In the genomic region with DNA sequence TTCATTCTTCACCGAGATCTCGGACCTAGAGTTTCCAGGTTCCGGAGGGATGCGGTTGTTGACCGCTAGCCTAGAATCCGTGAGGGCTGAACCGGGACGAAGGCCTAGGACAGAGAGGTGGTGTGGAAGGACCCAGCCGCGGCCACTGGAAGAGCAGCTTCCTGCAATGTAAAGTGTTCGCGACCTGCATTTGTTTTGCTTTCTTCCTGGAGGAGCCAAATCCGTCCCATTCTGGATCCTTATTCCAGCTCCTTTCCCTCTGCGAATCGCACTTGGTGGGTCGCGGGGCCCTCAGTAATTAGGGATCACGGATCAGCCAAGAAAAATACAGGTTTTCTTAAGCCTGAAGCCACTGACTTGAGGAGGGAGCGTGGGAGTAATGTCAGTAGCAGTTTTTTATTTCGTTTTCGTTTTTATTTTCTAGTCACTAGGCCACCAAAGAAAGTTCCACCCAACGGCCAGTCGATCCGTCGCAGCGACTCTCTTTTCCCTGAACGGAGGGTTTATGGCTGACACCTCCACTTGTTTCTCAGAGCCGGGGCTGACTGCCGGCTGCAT, we compare ENCODE assay signal across 8 cellular contexts. TPM values are rescaled to one million over a fixed set of nuclear protein-coding genes. Genes with fewer than 3 reads are reported as not detected.
DNase-seq lines count a peak whose midpoint lies in the region; ATAC-seq and TF ChIP-seq lines count a peak whose summit lies in the region.

No MANE protein-coding gene starts in this region.

- CTCF ChIA-PET in HEK293T (lab: Yijun Ruan, JAX), result no interaction called here

- peaks cover 24% of the 10 kb centered on the region for H3K9me3 ChIP-seq in KOPT-K1 (ENCODE audit: insufficient read depth, low read length, poor library complexity, severe bottlenecking)
- H3K9me3 ChIP-seq in osteoblast (ENCODE audit: low read depth, low read length), result no peaks in the 10 kb centered on the region

- POLR2A ChIA-PET in HEK293T (lab: Yijun Ruan, JAX), result no interaction called here

- DNase-seq in dermis blood vessel endothelial cell (peak; percentile 52), osteoblast (ENCODE audit: insufficient read length, low spot score, missing footprints) (no peak), HEK293T (ENCODE audit: extremely low spot score) (no peak), medulla oblongata (ENCODE audit: extremely low spot score) (no peak)
- no peak for DNase-seq in activated effector memory CD4-positive, alpha-beta T cell treated with anti-CD3 and anti-CD28 coated beads, Interleukin-2, amount 50 U/mL, for 16 hours

- H3K36me3 ChIP-seq in KOPT-K1 (ENCODE audit: insufficient read depth, low read length) (no peaks in the 10 kb centered on the region), osteoblast (ENCODE audit: insufficient read depth, low read length) (no peaks in the 10 kb centered on the region)

- ATAC-seq in GM18511 (IDR thresholded peaks at IDR 0.05; ENCODE audit: unreplicated experiment) (peak; percentile 32), GM21737 (IDR thresholded peaks at IDR 0.05; ENCODE audit: unreplicated experiment) (peak; percentile 15)

- peak overlapping the region; percentile 86 for H3K4me3 ChIP-seq in osteoblast (ENCODE audit: insufficient read depth, low read length)

- peak overlapping the region; percentile 93 for H2AFZ ChIP-seq in osteoblast (ENCODE audit: low read length)

- peaks cover 46% of the 10 kb centered on the region for H3K79me2 ChIP-seq in osteoblast (ENCODE audit: insufficient read depth, low read length)

- no peaks in the 10 kb centered on the region for H3K27me3 ChIP-seq in osteoblast (ENCODE audit: insufficient read depth, low read length)

- H3K4me2 ChIP-seq in osteoblast (ENCODE audit: insufficient read depth, low read length), result peak overlapping the region; percentile 94

- no peak for TF ChIP-seq CTCF in osteoblast (IDR thresholded peaks at IDR 0.05; ENCODE audit: extremely low read depth, low read depth, low read length)

- H4K20me1 ChIP-seq in osteoblast (ENCODE audit: insufficient read depth, low read length), result no peaks in the 10 kb centered on the region

- peaks cover 29% of the 10 kb centered on the region for H3K4me1 ChIP-seq in osteoblast (ENCODE audit: insufficient read depth, low read length)

- H3K27ac ChIP-seq in KOPT-K1 (ENCODE audit: low read depth, low read length, poor library complexity, severe bottlenecking) (peak overlapping the region; percentile 100), osteoblast (ENCODE audit: low read depth, low read length) (peak overlapping the region; percentile 97)

TF ChIP-seq in HEK293T, 16 proteins besides CTCF, POLR2A, EP300 and RAD21:
- TF ChIP-seq, protein P1, sequence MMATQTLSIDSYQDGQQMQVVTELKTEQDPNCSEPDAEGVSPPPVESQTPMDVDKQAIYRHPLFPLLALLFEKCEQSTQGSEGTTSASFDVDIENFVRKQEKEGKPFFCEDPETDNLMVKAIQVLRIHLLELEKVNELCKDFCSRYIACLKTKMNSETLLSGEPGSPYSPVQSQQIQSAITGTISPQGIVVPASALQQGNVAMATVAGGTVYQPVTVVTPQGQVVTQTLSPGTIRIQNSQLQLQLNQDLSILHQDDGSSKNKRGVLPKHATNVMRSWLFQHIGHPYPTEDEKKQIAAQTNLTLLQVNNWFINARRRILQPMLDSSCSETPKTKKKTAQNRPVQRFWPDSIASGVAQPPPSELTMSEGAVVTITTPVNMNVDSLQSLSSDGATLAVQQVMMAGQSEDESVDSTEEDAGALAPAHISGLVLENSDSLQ (IDR thresholded peaks at IDR 0.05), result no peak
- TF ChIP-seq ZNF384 (IDR thresholded peaks at IDR 0.05) (no peak), L3MBTL2 (conservative IDR thresholded peaks at IDR 0.05) (no peak), FOXM1 (IDR thresholded peaks at IDR 0.05; ENCODE audit: borderline replicate concordance) (no peak), SP1 (IDR thresholded peaks at IDR 0.05) (no peak), SUZ12 (IDR thresholded peaks at IDR 0.05) (no peak), NFRKB (IDR thresholded peaks at IDR 0.05) (no peak), LEF1 (IDR thresholded peaks at IDR 0.05; ENCODE audit: borderline replicate concordance) (no peak), ELF4 (IDR thresholded peaks at IDR 0.05) (no peak), CTBP1 (IDR thresholded peaks at IDR 0.05; ENCODE audit: borderline replicate concordance) (no peak), FOXK2 (IDR thresholded peaks at IDR 0.05) (no peak), HDGF (IDR thresholded peaks at IDR 0.05; ENCODE audit: borderline replicate concordance) (no peak), BHLHE40 (IDR thresholded peaks at IDR 0.05; ENCODE audit: borderline replicate concordance) (no peak), TARDBP (IDR thresholded peaks at IDR 0.05) (no peak), ARNT (IDR thresholded peaks at IDR 0.05) (no peak), FOXA1 (IDR thresholded peaks at IDR 0.05) (no peak)
TF ChIP-seq in HEK293T: peak in this region for 0.

RNA-seq across cellular contexts. Expression of a gene that starts 48.6 kb away (rescaled TPM):
- total RNA-seq in dermis blood vessel endothelial cell (7.7 and 7.8 TPM in 2 replicates), osteoblast (3.5 and 3.6 TPM in 2 replicates)
